In genomic region chr7:128352138-128352537, GRCh38 we compare ENCODE assay signal across 8 cellular contexts. TPM values are rescaled to one million over a fixed set of nuclear protein-coding genes. Genes with fewer than 3 reads are reported as not detected.
DNase-seq lines count a peak whose midpoint lies in the region; ATAC-seq and TF ChIP-seq lines count a peak whose summit lies in the region.

No MANE protein-coding gene starts in this region.

- peaks cover 22 to 26% of the 10 kb centered on the region in 2 experiments for H3K4me1 ChIP-seq in neutrophil (ENCODE audit: control insufficient read depth in 1 of 2, insufficient read depth in 1 of 2, low read depth in 1 of 2, low read length in 1 of 2)

- no peak overlapping the region for H3K27ac ChIP-seq in neutrophil

- peaks cover 32% of the 10 kb centered on the region for H3K27me3 ChIP-seq in neutrophil

- no peaks in the 10 kb centered on the region for H3K36me3 ChIP-seq in neutrophil

- ATAC-seq in GM18861 (IDR thresholded peaks at IDR 0.05; ENCODE audit: unreplicated experiment) (no peak), GM21619 (IDR thresholded peaks at IDR 0.05; ENCODE audit: unreplicated experiment) (no peak)

- H3K9me3 ChIP-seq in neutrophil = no peaks in the 10 kb centered on the region

- TF ChIP-seq CTCF in GM10266 (IDR thresholded peaks at IDR 0.05; ENCODE audit: control insufficient read depth, insufficient read depth, low read depth, missing control alignments) = no peak
- peak; percentile 32 for TF ChIP-seq CTCF in fibroblast of the aortic adventitia (IDR thresholded peaks at IDR 0.05; ENCODE audit: insufficient read depth, low read length)
- TF ChIP-seq CTCF in neutrophil (IDR thresholded peaks at IDR 0.05) = peak; percentile 40

- DNase-seq in GM10266 (ENCODE audit: extremely low spot score) (peak; percentile 30), fibroblast of the aortic adventitia (ENCODE audit: low read depth) (no peak), HK-2 (ENCODE audit: unreplicated experiment) (no peak), NCI-H1930 (lab: John Stamatoyannopoulos, UW) (no peak)
- peak; percentile 58 for DNase-seq in activated CD4-positive, alpha-beta T cell treated with anti-CD3 and anti-CD28 coated beads for 48 hours

- H3K4me3 ChIP-seq in fibroblast of the aortic adventitia (ENCODE audit: low read depth, low read length) (no peak overlapping the region), neutrophil (ENCODE audit: low read depth in 1 of 2, low read length in 1 of 2) (peak overlapping the region; percentile 46 to 59)

RNA-seq across cellular contexts. Expression of gene RBM28, which starts 8.4 kb away (rescaled TPM):
- 14.7 and 66.7 TPM in 2 replicates for total RNA-seq in fibroblast of the aortic adventitia (ENCODE audit: low replicate concordance)

RNA-seq across cellular contexts. Expression of gene PRRT4, which starts 9.4 kb away (rescaled TPM):
- 0.27 and 0.82 TPM in 2 replicates for total RNA-seq in fibroblast of the aortic adventitia (ENCODE audit: low replicate concordance)

RNA-seq across cellular contexts. Expression of gene IMPDH1, which starts 57.6 kb away (rescaled TPM):
- 22.3 and 37.2 TPM in 2 replicates for total RNA-seq in fibroblast of the aortic adventitia (ENCODE audit: low replicate concordance)

Comparison
In these comparisons a context has a peak if more than half of its experiments do, and no peak if none do; other contexts are left out.
1. DNase-seq: peak in GM10266 (single experiment) and activated CD4-positive, alpha-beta T cell treated with anti-CD3 and anti-CD28 coated beads for 48 hours (single experiment); none in fibroblast of the aortic adventitia (single experiment), HK-2 (single experiment) and NCI-H1930 (0 of 2).